11 cellular contexts compared by ENCODE assay signal in the genomic region with DNA sequence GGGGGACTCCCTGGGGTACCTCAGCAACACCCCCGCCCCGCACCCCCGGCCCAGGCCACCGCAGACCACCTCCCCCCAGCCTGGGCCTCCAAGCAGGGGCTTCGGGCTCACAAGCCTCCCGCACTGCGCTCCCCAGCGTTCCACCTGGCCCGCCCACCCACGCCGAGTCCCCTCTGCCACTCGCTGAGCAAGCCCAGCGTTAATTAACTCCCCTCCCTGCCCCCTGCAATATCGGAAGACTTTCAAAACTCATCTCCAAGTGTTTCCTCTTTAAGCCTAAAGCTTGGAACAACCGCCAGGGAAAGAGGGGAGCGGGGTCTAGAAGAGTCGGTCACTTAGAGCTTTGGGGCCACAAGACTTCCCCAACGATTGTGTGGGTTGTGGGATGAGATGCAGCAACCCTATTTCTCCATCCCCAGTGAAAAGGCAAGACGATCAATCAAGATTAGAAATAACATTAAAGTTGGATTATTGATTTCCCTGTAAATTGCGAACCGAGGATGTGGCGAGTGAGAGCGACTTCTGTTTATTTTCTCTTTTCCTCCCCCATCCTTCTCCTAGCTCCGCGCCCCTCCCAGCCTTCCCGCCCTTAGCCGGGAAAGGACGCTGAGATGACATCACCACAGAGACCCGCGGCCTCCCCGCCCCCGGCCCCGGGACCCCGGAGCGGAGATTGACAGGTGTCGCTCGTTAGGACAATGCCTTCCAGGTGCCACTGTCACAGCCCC. TPM values are rescaled to one million over a fixed set of nuclear protein-coding genes. Genes with fewer than 3 reads are reported as not detected.
DNase-seq lines count a peak whose midpoint lies in the region; ATAC-seq and TF ChIP-seq lines count a peak whose summit lies in the region.
"Had no signal": no experiment of that assay in that cellular context is flagged by ENCODE, and none has a peak within 500 bp of the region (broad histone marks: within the 10 kb centered on the region; RNA-seq: fewer than 3 reads in every experiment).

No MANE protein-coding gene starts in this region.

- H3K79me2 ChIP-seq in osteoblast (ENCODE audit: insufficient read depth, low read length): peaks cover 4% of the 10 kb centered on the region

- H3K27ac Mint-ChIP-seq in effector memory CD8-positive, alpha-beta T cell: no peak overlapping the region
- H3K27ac Mint-ChIP-seq: CD8-positive, alpha-beta T cell; dendritic cell treated with granulocyte-macrophage colony-stimulating factor and Interleukin-4, amounts not matched to agents 40 ng/mL and 50 ng/mL, for 4 days had no signal

- peaks cover 5% of the 10 kb centered on the region for H3K4me1 ChIP-seq in osteoblast (ENCODE audit: insufficient read depth, low read length)

- TF ChIP-seq CTCF in AG04450 (IDR thresholded peaks at IDR 0.05; ENCODE audit: low read depth, low read length): no peak
- no peak for TF ChIP-seq CTCF in fibroblast of pulmonary artery (IDR thresholded peaks at IDR 0.05; ENCODE audit: low read length, missing control alignments)
- TF ChIP-seq CTCF in osteoblast (IDR thresholded peaks at IDR 0.05; ENCODE audit: extremely low read depth, low read depth, low read length): no peak

- H3K27ac ChIP-seq in AG04450 (ENCODE audit: low read depth, low read length) (no peak overlapping the region), osteoblast (ENCODE audit: low read depth, low read length) (no peak overlapping the region)

- H3K36me3 Mint-ChIP-seq in effector memory CD8-positive, alpha-beta T cell (ENCODE audit: insufficient read depth): peaks cover 29% of the 10 kb centered on the region
- H3K36me3 Mint-ChIP-seq: CD8-positive, alpha-beta T cell had no signal

- H3K36me3 ChIP-seq in osteoblast (ENCODE audit: insufficient read depth, low read length): no peaks in the 10 kb centered on the region

- peaks cover 2 to 7% of the 10 kb centered on the region in 2 donors for H3K9me3 Mint-ChIP-seq in effector memory CD8-positive, alpha-beta T cell
- H3K9me3 Mint-ChIP-seq: CD8-positive, alpha-beta T cell; dendritic cell treated with granulocyte-macrophage colony-stimulating factor and Interleukin-4, amounts not matched to agents 40 ng/mL and 50 ng/mL, for 4 days had no signal

- H3K9me3 ChIP-seq in AG04450 (ENCODE audit: control insufficient read depth, insufficient read depth, low read length) (peaks cover 1% of the 10 kb centered on the region; the same call in 1 of the 2 replicates), osteoblast (ENCODE audit: low read depth, low read length) (no peaks in the 10 kb centered on the region)

- H3K4me3 ChIP-seq in AG04450 (ENCODE audit: low read depth, low read length) (peak overlapping the region; percentile 63), fibroblast of pulmonary artery (replicated peaks; ENCODE audit: low read depth, low read length) (peak overlapping the region; percentile 52), osteoblast (ENCODE audit: insufficient read depth, low read length) (peak overlapping the region; percentile 16)

- CTCF ChIA-PET in AG04450 (lab: Charles Lee): interaction anchor here (0.7 to 2.2 kb wide), 5 partner anchors 14 to 1691 kb away, joined by 4 to 7 read pairs (median 5); no protein-coding TSS in a partner anchor

- DNase-seq in AG04450 (ENCODE audit: low read depth, low spot score) (no peak), NCI-H82 (lab: John Stamatoyannopoulos, UW) (peak; percentile 91), fibroblast of pulmonary artery (ENCODE audit: low read depth) (no peak), osteoblast (ENCODE audit: insufficient read length, low spot score, missing footprints) (peak; percentile 71)
- DNase-seq in NK-92 treated with Interleukin-12 subunit alpha and Interleukin-12 subunit beta, amount 100 ng/mL, for 24 hours (lab: John Stamatoyannopoulos, UW): no peak
- no peak for DNase-seq in effector memory CD8-positive, alpha-beta T cell
- DNase-seq: CD8-positive, alpha-beta T cell; NCI-H2081 treated with DMSO at 0.1 percent for 48 hours had no signal

- H3K4me1 Mint-ChIP-seq in effector memory CD8-positive, alpha-beta T cell (ENCODE audit: low read depth in 2 of 2): peaks cover 11 to 20% of the 10 kb centered on the region in 2 donors

- peaks cover under 1% of the 10 kb centered on the region for H3K27me3 ChIP-seq in AG04450 (ENCODE audit: control insufficient read depth, insufficient read depth, low read length)
- peaks cover 62% of the 10 kb centered on the region for H3K27me3 ChIP-seq in osteoblast (ENCODE audit: insufficient read depth, low read length)

- H2AFZ ChIP-seq in osteoblast (ENCODE audit: low read length): no peak overlapping the region

- POLR2A ChIA-PET in AG04450 (lab: Yijun Ruan, JAX): no interaction called here

- H3K4me3 Mint-ChIP-seq in effector memory CD8-positive, alpha-beta T cell: no peak overlapping the region
- H3K4me3 Mint-ChIP-seq: CD8-positive, alpha-beta T cell; dendritic cell treated with granulocyte-macrophage colony-stimulating factor and Interleukin-4, amounts not matched to agents 40 ng/mL and 50 ng/mL, for 4 days had no signal

- ATAC-seq in HG02763 (IDR thresholded peaks at IDR 0.05; ENCODE audit: unreplicated experiment): no peak
- no peak for ATAC-seq in HG02798 (IDR thresholded peaks at IDR 0.05; ENCODE audit: poor library complexity, unreplicated experiment)
- no peak for ATAC-seq in effector memory CD8-positive, alpha-beta T cell (replicated peaks)
- ATAC-seq: CD8-positive, alpha-beta T cell had no signal

- peaks cover 53 to 62% of the 10 kb centered on the region in 2 donors for H3K27me3 Mint-ChIP-seq in effector memory CD8-positive, alpha-beta T cell

- no peaks in the 10 kb centered on the region for H4K20me1 ChIP-seq in osteoblast (ENCODE audit: insufficient read depth, low read length)

- H3K4me2 ChIP-seq in osteoblast (ENCODE audit: insufficient read depth, low read length): no peak overlapping the region

RNA-seq across cellular contexts. Expression of gene NR2F2, which starts 30.2 kb away (rescaled TPM):
- 63.1 and 66.9 TPM in 2 replicates for polyA plus RNA-seq in AG04450 (2011; rRNA removed)
- polyA minus RNA-seq in AG04450 (2011; rRNA and poly(A)+ RNA removed): 36.8 and 72.5 TPM in 2 replicates
- total RNA-seq in osteoblast: 13.0 and 14.5 TPM in 2 replicates
- total RNA-seq: CD8-positive, alpha-beta T cell had no signal

Comparison
In these comparisons a context has a peak if more than half of its experiments do, and no peak if none do; other contexts are left out.
1. DNase-seq: peak in NCI-H82 (single experiment) and osteoblast (single experiment); none in AG04450 (single experiment), fibroblast of pulmonary artery (single experiment), NK-92 treated with Interleukin-12 subunit alpha and Interleukin-12 subunit beta, amount 100 ng/mL, for 24 hours (single experiment) and effector memory CD8-positive, alpha-beta T cell (0 of 3).
2. Peak in every context shown above with its lines, with median percentiles within 50 percentile points of each other: H3K4me3 ChIP-seq.